Comparison of ENCODE assay signal across 18 cellular contexts in the genomic region with DNA sequence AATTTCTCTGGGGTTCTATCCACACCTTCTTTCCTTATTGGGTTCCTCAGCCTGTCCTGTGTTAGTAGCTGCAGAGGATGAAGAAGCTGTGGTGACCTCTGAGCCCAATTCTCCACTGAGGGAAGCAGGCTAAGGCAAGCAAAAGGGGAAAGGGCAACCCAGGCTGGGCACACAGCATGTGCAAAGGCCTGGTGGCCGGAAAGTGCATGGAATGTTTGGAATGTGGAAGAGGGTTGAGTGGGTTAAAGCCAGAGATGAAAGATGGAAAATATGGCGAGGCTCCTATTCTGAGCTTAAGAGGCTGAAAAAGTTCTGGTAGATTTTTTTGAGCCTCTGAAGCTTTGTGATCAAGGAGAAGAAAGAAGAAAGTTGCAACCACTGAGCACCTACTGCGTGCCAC.
"Had no signal": no experiment of that assay in that cellular context is flagged by ENCODE, and none has a peak within 500 bp of the region (broad histone marks: within the 10 kb centered on the region; RNA-seq: fewer than 3 reads in every experiment).

No MANE protein-coding gene starts in this region.

- H3K4me3 ChIP-seq: sigmoid colon, spleen had no signal

- H3K4me3 Mint-ChIP-seq: activated naive CD8-positive, alpha-beta T cell treated with anti-CD3 and anti-CD28 coated beads, Interleukin-2, amount 10 ng/mL, durations not matched to agents 7 days and 5 days; activated T-helper 1 cell treated with anti-CD3 and anti-CD28 coated beads, Interleukin-12 subunit alpha, Interleukin-12 subunit beta, Interleukin-2, Interleukin-4 antibody, amounts not matched to agents 30 ng/mL and 10 ng/mL and 1 ng/mL, durations not matched to agents 14 hours and 24 hours and 36 hours had no signal

- H3K36me3 ChIP-seq: sigmoid colon, spleen, WERI-Rb-1 had no signal

- H3K9me3 Mint-ChIP-seq: activated naive CD8-positive, alpha-beta T cell treated with anti-CD3 and anti-CD28 coated beads, Interleukin-2, amount 10 ng/mL, durations not matched to agents 7 days and 5 days; activated T-helper 1 cell treated with anti-CD3 and anti-CD28 coated beads, Interleukin-12 subunit alpha, Interleukin-12 subunit beta, Interleukin-2, Interleukin-4 antibody, amounts not matched to agents 30 ng/mL and 10 ng/mL and 1 ng/mL, durations not matched to agents 14 hours and 24 hours and 36 hours had no signal

- H3K4me1 ChIP-seq: foreskin keratinocyte, sigmoid colon had no signal

- H3K9me3 ChIP-seq: sigmoid colon had no signal

- DNase-seq: activated CD4-positive, alpha-beta T cell treated with anti-CD3 and anti-CD28 coated beads, Interleukin-2, amount 50 U/mL, for 48 hours; activated naive CD8-positive, alpha-beta T cell treated with anti-CD3 and anti-CD28 coated beads, Interleukin-2, amount 10 ng/mL, durations not matched to agents 7 days and 5 days; activated T-cell treated with anti-CD3 and anti-CD28 coated beads for 4 hours; amygdala; foreskin keratinocyte; head of caudate nucleus; left ventricle myocardium superior; mesenchymal stem cell; naive thymus-derived CD8-positive, alpha-beta T cell; posterior cingulate gyrus; sigmoid colon; spleen; stimulated activated CD4-positive, alpha-beta T cell treated with anti-CD3 and anti-CD28 coated beads, Interleukin-4, amount 100 ng/mL, for 4 hours; stimulated activated naive CD4-positive, alpha-beta T cell; SW 1271; T-helper 2 cell; WERI-Rb-1 had no signal

- H3K27ac ChIP-seq: foreskin keratinocyte, sigmoid colon, spleen, WERI-Rb-1 had no signal

- H3K27ac Mint-ChIP-seq: activated naive CD8-positive, alpha-beta T cell treated with anti-CD3 and anti-CD28 coated beads, Interleukin-2, amount 10 ng/mL, durations not matched to agents 7 days and 5 days; activated T-helper 1 cell treated with anti-CD3 and anti-CD28 coated beads, Interleukin-12 subunit alpha, Interleukin-12 subunit beta, Interleukin-2, Interleukin-4 antibody, amounts not matched to agents 30 ng/mL and 10 ng/mL and 1 ng/mL, durations not matched to agents 14 hours and 24 hours and 36 hours had no signal

- H3K36me3 Mint-ChIP-seq: activated naive CD8-positive, alpha-beta T cell treated with anti-CD3 and anti-CD28 coated beads, Interleukin-2, amount 10 ng/mL, durations not matched to agents 7 days and 5 days had no signal

- ATAC-seq: foreskin keratinocyte; left ventricle myocardium superior; naive thymus-derived CD8-positive, alpha-beta T cell had no signal
